In the genomic region with DNA sequence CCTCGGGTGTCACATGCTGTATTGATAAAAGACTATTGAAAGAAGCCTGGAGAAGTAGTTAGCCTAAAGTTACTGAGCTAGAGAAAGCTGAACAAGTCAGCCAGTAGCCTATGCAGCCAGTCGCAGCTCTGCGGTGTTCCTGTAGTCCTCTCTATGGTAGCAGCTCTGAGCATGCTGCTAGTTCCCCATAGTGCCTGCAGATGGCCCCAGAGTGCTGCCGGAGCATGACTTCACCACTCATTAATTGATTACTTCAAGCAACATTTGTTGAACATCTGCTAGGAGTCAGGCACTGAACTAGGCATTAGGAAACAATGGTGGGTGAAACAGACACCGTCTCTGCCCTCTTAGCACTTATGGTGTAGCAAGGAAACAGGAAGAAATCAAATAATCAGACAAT, we compare ENCODE assay signal across 8 cellular contexts.
DNase-seq lines count a peak whose midpoint lies in the region; ATAC-seq and TF ChIP-seq lines count a peak whose summit lies in the region.

No MANE protein-coding gene starts in this region.

- ATAC-seq in HG02852 (IDR thresholded peaks at IDR 0.05; ENCODE audit: unreplicated experiment) (peak; percentile 44), PC-3 (no peak)

- no peaks in the 10 kb centered on the region for H3K4me1 Mint-ChIP-seq in mesothelial cell of epicardium

- H3K4me3 ChIP-seq in PC-3 (ENCODE audit: low read length), result no peak overlapping the region
- H3K4me3 ChIP-seq in transverse colon, result no peak overlapping the region

- peaks cover 45% of the 10 kb centered on the region for H3K27me3 Mint-ChIP-seq in mesothelial cell of epicardium (ENCODE audit: low read depth)

- no peak overlapping the region for H3K4me3 Mint-ChIP-seq in mesothelial cell of epicardium

- CTCF ChIA-PET in PC-3 (lab: Charles Lee), result no interaction called here

- TF ChIP-seq CTCF in PC-3 (conservative IDR thresholded peaks at IDR 0.05; ENCODE audit: low read depth, low read length), result peak; percentile 51
- peak; percentile 26 to 59 (median 56) for TF ChIP-seq CTCF in transverse colon (IDR thresholded peaks at IDR 0.05)
- TF ChIP-seq CTCF in mesothelial cell of epicardium (IDR thresholded peaks at IDR 0.05; ENCODE audit: unreplicated experiment), result no peak

- no peaks in the 10 kb centered on the region for H3K36me3 Mint-ChIP-seq in mesothelial cell of epicardium

- TF ChIP-seq EP300 in transverse colon (IDR thresholded peaks at IDR 0.05; ENCODE audit: low read depth), result no peak

- POLR2A ChIA-PET in PC-3 (lab: Charles Lee; ENCODE audit: unreplicated experiment), result no interaction called here

- TF ChIP-seq POLR2A in transverse colon (IDR thresholded peaks at IDR 0.05), result no peak

- in situ Hi-C loops in transverse colon (cut with MboI; ENCODE audit: low pct_ligation_motif_present in 1 of 4, low pct_unique_long_range_greater_than_20kb in 1 of 4, low sequenced_read_pairs in 3 of 4), result loop anchor here in 3 of 4 donors (25.0 kb wide), 1 partner anchor 624 kb away; no protein-coding TSS in a partner anchor

- H2AFZ ChIP-seq in PC-3 (ENCODE audit: low read length), result no peak overlapping the region

- no peak overlapping the region for H3K27ac ChIP-seq in PC-3 (ENCODE audit: low read length)
- H3K27ac ChIP-seq in transverse colon, result no peak overlapping the region

- H3K9me2 ChIP-seq in PC-3 (replicated peaks; ENCODE audit: low read length), result no peaks in the 10 kb centered on the region

- H3K9me3 ChIP-seq in PC-3 (ENCODE audit: low read length) (no peaks in the 10 kb centered on the region), transverse colon (no peaks in the 10 kb centered on the region)

- no peaks in the 10 kb centered on the region for H3F3A ChIP-seq in PC-3 (ENCODE audit: low read length, unreplicated experiment)

- H3K36me3 ChIP-seq in PC-3 (ENCODE audit: low read depth, low read length), result no peaks in the 10 kb centered on the region
- no peaks in the 10 kb centered on the region for H3K36me3 ChIP-seq in transverse colon

- H3K27me3 ChIP-seq in PC-3 (ENCODE audit: low read length) (no peaks in the 10 kb centered on the region), transverse colon (no peaks in the 10 kb centered on the region)

- WGBS in transverse colon (ENCODE audit: low coverage in 1 of 2), 2 donors, result 17 to 19% methylated on average over 2 to 5 of the region's 5 CpGs

- DNase-seq in SHP77 (lab: John Stamatoyannopoulos, UW), result peak; percentile 5 to 9
- no peak for DNase-seq in SHP77 treated with DMSO at 0.1 percent for 48 hours (lab: John Stamatoyannopoulos, UW)
- DNase-seq in PC-3, result peak; percentile 7
- peak; percentile 7 for DNase-seq in germinal center (ENCODE audit: low spot score)
- peak; percentile 31 for DNase-seq in transverse colon
- DNase-seq in cerebellum (ENCODE audit: low spot score), result no peak
- DNase-seq in mesothelial cell of epicardium (ENCODE audit: low spot score in 2 of 2, unreplicated experiment in 2 of 2), result no peak

- intact Hi-C loops in PC-3 (cut with micrococcal nuclease), result no loop called here
- intact Hi-C loops in transverse colon (cut with DNase I; ENCODE audit: low total_unique reads), result no loop called here

- no peak overlapping the region for H3K27ac Mint-ChIP-seq in mesothelial cell of epicardium

- H3K9me3 Mint-ChIP-seq in mesothelial cell of epicardium, result no peaks in the 10 kb centered on the region

- H3K4me2 ChIP-seq in PC-3 (ENCODE audit: low read length), result no peak overlapping the region

- H3K4me1 ChIP-seq in PC-3 (ENCODE audit: insufficient read depth, low read length), result no peaks in the 10 kb centered on the region
- H3K4me1 ChIP-seq in transverse colon, result no peaks in the 10 kb centered on the region

- BruUV-seq in PC-3 (replicated peaks; lab: Mats Ljungman, UMichigan), result no TSS peak

- no peak overlapping the region for H3K9ac ChIP-seq in PC-3 (ENCODE audit: low read length)

- no peaks in the 10 kb centered on the region for H3K79me2 ChIP-seq in PC-3 (ENCODE audit: low read length)

- H4K20me1 ChIP-seq in PC-3 (ENCODE audit: low read length), result no peaks in the 10 kb centered on the region

Comparison
In these comparisons a context has a peak if more than half of its experiments do, and no peak if none do; other contexts are left out.
1. DNase-seq: peak in SHP77 (2 of 2), PC-3 (single experiment), germinal center (single experiment) and transverse colon (single experiment); none in SHP77 treated with DMSO at 0.1 percent for 48 hours (single experiment), cerebellum (single experiment) and mesothelial cell of epicardium (0 of 2).